In genomic region chr12:84079621-84080020, GRCh38 we compare ENCODE assay signal across 1 cellular context.
TF ChIP-seq lines count a peak whose summit lies in the region.

No MANE protein-coding gene starts in this region.

TF ChIP-seq in IMR-90, 13 proteins besides CTCF, POLR2A, EP300 and RAD21 (continued from another document):
- TF ChIP-seq ELK1 (IDR thresholded peaks at IDR 0.05; ENCODE audit: borderline replicate concordance, low read depth, low read length) = no peak
- no peak for TF ChIP-seq MXI1 (IDR thresholded peaks at IDR 0.05; ENCODE audit: borderline replicate concordance, low read depth, low read length)
- TF ChIP-seq USF2 (IDR thresholded peaks at IDR 0.05; ENCODE audit: low read depth, low read length) = no peak
- no peak for TF ChIP-seq BHLHE40 (IDR thresholded peaks at IDR 0.05; ENCODE audit: low read depth, low read length)
- no peak for TF ChIP-seq MAFK (IDR thresholded peaks at IDR 0.05; ENCODE audit: low read depth, low read length)
- TF ChIP-seq MAZ (IDR thresholded peaks at IDR 0.05; ENCODE audit: borderline replicate concordance, low read depth, low read length) = no peak
- TF ChIP-seq FOS (IDR thresholded peaks at IDR 0.05; ENCODE audit: low read depth, low read length) = no peak
